In the genomic region with DNA sequence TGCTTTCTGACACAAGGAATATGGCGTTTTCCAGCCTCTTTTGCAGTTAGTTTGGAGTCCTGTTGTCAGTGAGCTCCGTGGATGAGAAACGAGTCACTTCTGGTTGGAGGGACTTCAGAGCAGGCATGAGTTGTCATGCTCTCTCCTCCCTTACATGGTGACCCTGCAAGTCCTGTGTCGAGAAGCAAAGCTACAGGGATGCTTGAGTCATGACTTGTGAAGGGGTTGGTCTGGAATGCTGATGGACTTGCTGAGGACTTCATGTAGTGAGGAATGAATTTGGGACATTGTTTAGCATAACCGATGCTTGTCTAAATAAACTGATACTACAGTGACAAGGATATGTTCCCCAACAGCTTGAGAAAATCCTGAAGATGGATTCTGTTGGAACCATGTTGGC, we compare ENCODE assay signal across 2 cellular contexts.
TF ChIP-seq lines count a peak whose summit lies in the region.

No MANE protein-coding gene starts in this region.

TF ChIP-seq in IMR-90, 13 proteins besides CTCF, POLR2A, EP300 and RAD21:
- TF ChIP-seq RCOR1 (IDR thresholded peaks at IDR 0.05; ENCODE audit: insufficient replicate concordance, low read length) (no peak), MAFK (IDR thresholded peaks at IDR 0.05; ENCODE audit: low read depth, low read length) (no peak), MAZ (IDR thresholded peaks at IDR 0.05; ENCODE audit: borderline replicate concordance, low read depth, low read length) (no peak), RFX5 (IDR thresholded peaks at IDR 0.05; ENCODE audit: low read depth, low read length) (no peak), CHD1 (IDR thresholded peaks at IDR 0.05; ENCODE audit: low read depth, low read length) (no peak), CEBPB (IDR thresholded peaks at IDR 0.05; ENCODE audit: low read depth, low read length) (no peak), MXI1 (IDR thresholded peaks at IDR 0.05; ENCODE audit: borderline replicate concordance, low read depth, low read length) (no peak)

TF ChIP-seq in H1, 55 proteins besides CTCF, POLR2A, EP300 and RAD21:
- TF ChIP-seq RFX5 (IDR thresholded peaks at IDR 0.05; ENCODE audit: borderline replicate concordance, low read depth, low read length) = no peak
- TF ChIP-seq CTBP2 (IDR thresholded peaks at IDR 0.05; ENCODE audit: borderline replicate concordance, insufficient read depth, insufficient read length, low read length) = no peak
